ENCODE assay signal across 1 cellular context in genomic region chr11:47269002-47269828, GRCh38.
TF ChIP-seq lines count a peak whose summit lies in the region.

No MANE protein-coding gene starts in this region.

TF ChIP-seq in K562, 482 proteins besides CTCF, POLR2A, EP300 and RAD21 (continued from another document):
- peak; percentile 71 for TF ChIP-seq USF1 (CRISPR knock-in tag; IDR thresholded peaks at IDR 0.05)
- TF ChIP-seq ZNF124 (CRISPR knock-in tag; IDR thresholded peaks at IDR 0.05) = no peak
- no peak for TF ChIP-seq KLF1 (tag; IDR thresholded peaks at IDR 0.05)
- TF ChIP-seq ZHX1 (conservative IDR thresholded peaks at IDR 0.05; ENCODE audit: low read length) = no peak
- TF ChIP-seq CEBPB (tag; IDR thresholded peaks at IDR 0.05) = no peak
- peak; percentile 80 to 88 for TF ChIP-seq MNT (conservative IDR thresholded peaks at IDR 0.05)
- peak; percentile 36 to 43; a peak in 1 of 4 replicates for TF ChIP-seq NRF1 (conservative IDR thresholded peaks at IDR 0.05 in 1 of 2, IDR thresholded peaks at IDR 0.05 in 1 of 2)
- no peak for TF ChIP-seq CUX1 (CRISPR knock-in tag; IDR thresholded peaks at IDR 0.05)
- TF ChIP-seq KHSRP (IDR thresholded peaks at IDR 0.05) = no peak
- no peak for TF ChIP-seq EWSR1 (IDR thresholded peaks at IDR 0.05; ENCODE audit: borderline replicate concordance, low read depth, partially characterized antibody)
- no peak for TF ChIP-seq RHOXF2B (CRISPR knock-in tag; conservative IDR thresholded peaks at IDR 0.05)
- TF ChIP-seq POLR2B (IDR thresholded peaks at IDR 0.05; ENCODE audit: low read depth, partially characterized antibody) = peak; percentile 56
- no peak for TF ChIP-seq ZNF354B (CRISPR knock-in tag; IDR thresholded peaks at IDR 0.05)
- TF ChIP-seq ARID1B (IDR thresholded peaks at IDR 0.05) = 0 out of 2 replicates have a peak, but pooled peaks have one; percentile 43
- TF ChIP-seq ETV6 (IDR thresholded peaks at IDR 0.05; ENCODE audit: borderline replicate concordance in 1 of 2, low read depth in 2 of 2, low read length in 1 of 2) = no peak
- no peak for TF ChIP-seq ETV6 (CRISPR knock-in tag; IDR thresholded peaks at IDR 0.05; ENCODE audit: borderline replicate concordance)
- TF ChIP-seq RAD51 (IDR thresholded peaks at IDR 0.05; ENCODE audit: borderline replicate concordance, low read depth) = no peak
- no peak for TF ChIP-seq SP2 (IDR thresholded peaks at IDR 0.05; ENCODE audit: extremely low read depth, low read depth, low read length, poor library complexity, severe bottlenecking)
- TF ChIP-seq SAFB (IDR thresholded peaks at IDR 0.05; ENCODE audit: borderline replicate concordance, low read depth, low read length) = no peak
- TF ChIP-seq DNMT1 (IDR thresholded peaks at IDR 0.05) = no peak
- TF ChIP-seq SNRNP70 (optimal IDR thresholded peaks at IDR 0.05; ENCODE audit: low read depth, low read length) = no peak
- TF ChIP-seq ZNF143 (CRISPR knock-in tag; IDR thresholded peaks at IDR 0.05) = peak; percentile 83
- no peak for TF ChIP-seq NCOA4 (IDR thresholded peaks at IDR 0.05; ENCODE audit: partially characterized antibody)
- no peak for TF ChIP-seq STAG1 (CRISPR knock-in tag; IDR thresholded peaks at IDR 0.05; ENCODE audit: borderline replicate concordance)
- no peak for TF ChIP-seq MTA1 (IDR thresholded peaks at IDR 0.05; ENCODE audit: borderline replicate concordance)
- no peak for TF ChIP-seq CBFA2T3 (IDR thresholded peaks at IDR 0.05)
- peak; percentile 96 for TF ChIP-seq BHLHE40 (IDR thresholded peaks at IDR 0.05; ENCODE audit: low read length)
- TF ChIP-seq ZFP91 (CRISPR knock-in tag; IDR thresholded peaks at IDR 0.05) = no peak
- no peak for TF ChIP-seq PREB (CRISPR knock-in tag; IDR thresholded peaks at IDR 0.05)
- no peak for TF ChIP-seq MCM3 (IDR thresholded peaks at IDR 0.05)
- TF ChIP-seq GTF2A2 (tag; IDR thresholded peaks at IDR 0.05) = no peak
- TF ChIP-seq PYGO2 (tag; IDR thresholded peaks at IDR 0.05) = no peak
- TF ChIP-seq JUND (IDR thresholded peaks at IDR 0.05; ENCODE audit: borderline replicate concordance, low read depth, low read length) = peak; percentile 90
- TF ChIP-seq JUND (tag; IDR thresholded peaks at IDR 0.05; ENCODE audit: borderline replicate concordance, low read depth, low read length) = no peak; the same call in 2 of the 3 replicates
- no peak for TF ChIP-seq CEBPZ (IDR thresholded peaks at IDR 0.05; ENCODE audit: borderline replicate concordance, low read depth, low read length)
- TF ChIP-seq PHB (CRISPR knock-in tag; IDR thresholded peaks at IDR 0.05) = 0 out of 2 replicates have a peak, but pooled peaks have one; percentile 55
